ENCODE assay signal across 8 cellular contexts in the genomic region with DNA sequence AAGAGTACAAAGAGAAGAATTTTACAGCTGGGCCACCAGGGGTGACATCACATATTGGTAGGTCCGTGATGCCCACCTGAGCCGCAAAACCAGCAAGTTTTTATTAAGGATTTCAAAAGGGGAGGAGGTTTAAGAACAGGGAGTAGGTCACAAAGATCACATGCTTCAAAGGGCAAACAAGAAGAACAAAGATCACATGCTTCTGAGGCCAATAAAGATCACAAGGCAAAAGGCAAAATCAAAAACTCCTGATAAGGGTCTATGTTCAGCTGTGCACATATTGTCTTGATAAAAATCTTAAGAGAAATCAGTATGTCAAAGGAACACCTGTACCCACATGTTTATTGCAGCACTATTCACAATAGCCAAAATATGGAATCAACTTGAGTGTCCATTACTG. TPM values are rescaled to one million over a fixed set of nuclear protein-coding genes. Genes with fewer than 3 reads are reported as not detected.
"Had no signal": no experiment of that assay in that cellular context is flagged by ENCODE, and none has a peak within 500 bp of the region (broad histone marks: within the 10 kb centered on the region; RNA-seq: fewer than 3 reads in every experiment).

No MANE protein-coding gene starts in this region.

RNA-seq across cellular contexts. Expression of a gene that starts 25.7 kb away (rescaled TPM):
- total RNA-seq: esophagus mucosa, glomerular endothelial cell, mesenteric fat pad, osteocyte had no signal
- polyA plus RNA-seq: fibroblast of lung; heart left ventricle; mammary epithelial cell; naive thymus-derived CD4-positive, alpha-beta T cell had no signal
